In genomic region chr1:29112705-29113406, GRCh38 we compare ENCODE assay signal across 25 cellular contexts. TPM values are rescaled to one million over a fixed set of nuclear protein-coding genes. Genes with fewer than 3 reads are reported as not detected.
"Had no signal": no experiment of that assay in that cellular context is flagged by ENCODE, and none has a peak within 500 bp of the region (broad histone marks: within the 10 kb centered on the region; RNA-seq: fewer than 3 reads in every experiment).

No MANE protein-coding gene starts in this region.

- H3K27me3 ChIP-seq: SJCRH30 had no signal

- H3K27ac ChIP-seq: KMS-11, SJCRH30, WERI-Rb-1 had no signal

- H3K9me3 ChIP-seq: SJCRH30, SK-N-SH had no signal

- H3K4me3 Mint-ChIP-seq: activated CD8-positive, alpha-beta T cell treated with anti-CD3 and anti-CD28 coated beads, Interleukin-2, amount 10 ng/mL, durations not matched to agents 7 days and 5 days; activated T-cell treated with anti-CD3 and anti-CD28 coated beads, Interleukin-2, amount 50 U/mL, for 4 hours had no signal

- H3K4me3 ChIP-seq: SJCRH30 had no signal

- H3K9me3 Mint-ChIP-seq: activated naive CD4-positive, alpha-beta T cell treated with anti-CD3 and anti-CD28 coated beads, Interleukin-2, amount 50 U/mL, for 72 hours; activated T-cell treated with anti-CD3 and anti-CD28 coated beads, Interleukin-2, amount 50 U/mL, for 4 hours had no signal

- DNase-seq: activated CD4-positive, alpha-beta T cell treated with anti-CD3 and anti-CD28 coated beads for 4 hours; activated CD8-positive, alpha-beta T cell treated with anti-CD3 and anti-CD28 coated beads, Interleukin-2, amount 10 ng/mL, durations not matched to agents 7 days and 5 days; activated effector memory CD4-positive, alpha-beta T cell treated with anti-CD3 and anti-CD28 coated beads, Interleukin-2, amount 50 U/mL, for 16 hours; activated naive CD4-positive, alpha-beta T cell treated with Interleukin-2 at 50 U/mL for 16 hours; activated T-cell treated with anti-CD3 and anti-CD28 coated beads, Interleukin-2, amount 50 U/mL, for 4 hours; NCI-H1092; NCI-H1417; NCI-H1930; NCI-H2171; NCI-H2227 treated with DMSO at 0.1 percent for 48 hours; NCI-H510A; NCI-H526 treated with DMSO at 0.1 percent for 48 hours; OCI-M1; Right ventricle myocardium superior; RPMI8226; SJCRH30; SK-N-SH; T-helper 1 cell; WERI-Rb-1 had no signal

- H3K9ac ChIP-seq: KMS-11, SK-N-SH had no signal

- H3K4me2 ChIP-seq: KMS-11, SK-N-SH had no signal

- H3K4me1 ChIP-seq: SJCRH30 had no signal

- H3K27ac Mint-ChIP-seq: activated CD8-positive, alpha-beta T cell treated with anti-CD3 and anti-CD28 coated beads, Interleukin-2, amount 10 ng/mL, durations not matched to agents 7 days and 5 days; activated naive CD4-positive, alpha-beta T cell treated with anti-CD3 and anti-CD28 coated beads, Interleukin-2, amount 50 U/mL, for 72 hours had no signal

- ATAC-seq: activated CD4-positive, CD25-positive, alpha-beta regulatory T cell treated with anti-CD3 and anti-CD28 coated beads, Interleukin-2, amount 50 U/mL, for 24 hours; activated CD8-positive, alpha-beta T cell treated with anti-CD3 and anti-CD28 coated beads, Interleukin-2, amount 10 ng/mL, durations not matched to agents 7 days and 5 days; activated T-cell treated with anti-CD3 and anti-CD28 coated beads, Interleukin-2, amount 50 U/mL, for 4 hours; Panc1 had no signal

RNA-seq across cellular contexts. Expression of gene TMEM200B, which starts 10.8 kb away (rescaled TPM):
- total RNA-seq: activated CD8-positive, alpha-beta T cell treated with anti-CD3 and anti-CD28 coated beads, Interleukin-2, amount 10 ng/mL, durations not matched to agents 7 days and 5 days; MCF 10A; T-helper 2 cell treated with Interferon-gamma antibody and Interleukin-4, amounts not matched to agents 100 ng/mL and 5 ng/mL, for 36 hours had no signal
